1 cellular context compared by ENCODE assay signal in the genomic region with DNA sequence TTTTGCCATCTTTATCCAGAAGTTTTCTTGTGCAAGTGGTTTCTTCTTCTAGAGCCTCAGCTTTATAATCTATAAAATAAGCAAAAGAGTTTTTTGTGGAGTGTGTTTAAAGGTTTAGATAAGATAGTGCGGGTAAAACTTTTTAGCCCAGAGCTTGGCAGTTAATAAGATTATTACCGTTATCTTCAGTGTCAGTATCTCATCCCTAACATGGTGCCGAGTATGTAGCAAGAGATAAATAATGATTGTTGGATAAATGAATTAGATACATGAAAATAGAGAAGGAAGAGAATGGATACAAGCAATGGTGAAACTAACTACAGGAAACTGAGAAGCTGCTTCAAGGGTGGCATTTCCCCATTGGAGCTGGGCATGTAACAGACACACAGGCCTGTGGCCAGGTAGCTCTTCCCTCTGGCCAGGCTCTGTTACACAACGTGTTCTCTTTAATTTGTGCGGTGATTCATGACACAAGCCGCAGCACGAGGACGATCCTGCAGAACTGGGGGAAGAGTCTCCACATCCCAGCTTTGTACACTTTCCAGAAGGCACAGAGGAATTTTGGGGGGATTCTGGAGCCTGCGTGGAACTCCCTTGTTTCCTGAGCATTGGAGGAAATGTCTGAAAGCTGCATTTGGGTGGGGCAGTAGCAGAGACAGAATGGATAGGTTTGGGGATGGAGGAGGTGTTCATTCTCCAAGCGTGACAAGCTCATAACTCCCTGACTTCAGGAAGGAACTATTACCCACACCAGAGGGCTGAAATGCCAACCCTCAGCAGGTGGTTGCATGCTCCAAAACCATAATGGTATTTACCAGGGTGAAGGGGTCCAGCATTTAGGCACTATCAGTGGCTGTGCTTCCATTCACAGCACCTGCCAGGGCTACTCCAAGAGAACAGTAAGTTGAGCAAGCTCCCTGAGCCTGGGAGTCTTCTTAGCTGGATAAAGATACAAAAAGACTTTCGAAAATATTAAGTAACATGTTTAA.
TF ChIP-seq lines count a peak whose summit lies in the region.

No MANE protein-coding gene starts in this region.

TF ChIP-seq in HEK293, 187 proteins besides CTCF, POLR2A, EP300 and RAD21 (continued from another document):
- TF ChIP-seq, protein P1, sequence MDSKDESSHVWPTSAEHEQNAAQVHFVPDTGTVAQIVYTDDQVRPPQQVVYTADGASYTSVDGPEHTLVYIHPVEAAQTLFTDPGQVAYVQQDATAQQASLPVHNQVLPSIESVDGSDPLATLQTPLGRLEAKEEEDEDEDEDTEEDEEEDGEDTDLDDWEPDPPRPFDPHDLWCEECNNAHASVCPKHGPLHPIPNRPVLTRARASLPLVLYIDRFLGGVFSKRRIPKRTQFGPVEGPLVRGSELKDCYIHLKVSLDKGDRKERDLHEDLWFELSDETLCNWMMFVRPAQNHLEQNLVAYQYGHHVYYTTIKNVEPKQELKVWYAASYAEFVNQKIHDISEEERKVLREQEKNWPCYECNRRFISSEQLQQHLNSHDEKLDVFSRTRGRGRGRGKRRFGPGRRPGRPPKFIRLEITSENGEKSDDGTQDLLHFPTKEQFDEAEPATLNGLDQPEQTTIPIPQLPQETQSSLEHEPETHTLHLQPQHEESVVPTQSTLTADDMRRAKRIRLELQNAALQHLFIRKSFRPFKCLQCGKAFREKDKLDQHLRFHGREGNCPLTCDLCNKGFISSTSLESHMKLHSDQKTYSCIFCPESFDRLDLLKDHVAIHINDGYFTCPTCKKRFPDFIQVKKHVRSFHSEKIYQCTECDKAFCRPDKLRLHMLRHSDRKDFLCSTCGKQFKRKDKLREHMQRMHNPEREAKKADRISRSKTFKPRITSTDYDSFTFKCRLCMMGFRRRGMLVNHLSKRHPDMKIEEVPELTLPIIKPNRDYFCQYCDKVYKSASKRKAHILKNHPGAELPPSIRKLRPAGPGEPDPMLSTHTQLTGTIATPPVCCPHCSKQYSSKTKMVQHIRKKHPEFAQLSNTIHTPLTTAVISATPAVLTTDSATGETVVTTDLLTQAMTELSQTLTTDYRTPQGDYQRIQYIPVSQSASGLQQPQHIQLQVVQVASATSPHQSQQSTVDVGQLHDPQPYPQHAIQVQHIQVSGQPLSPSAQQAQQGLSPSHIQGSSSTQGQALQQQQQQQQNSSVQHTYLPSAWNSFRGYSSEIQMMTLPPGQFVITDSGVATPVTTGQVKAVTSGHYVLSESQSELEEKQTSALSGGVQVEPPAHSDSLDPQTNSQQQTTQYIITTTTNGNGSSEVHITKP (tag by site-specific recombination; IDR thresholded peaks at IDR 0.05) = peak; percentile 51
